ENCODE assay signal across 8 cellular contexts in the genomic region with DNA sequence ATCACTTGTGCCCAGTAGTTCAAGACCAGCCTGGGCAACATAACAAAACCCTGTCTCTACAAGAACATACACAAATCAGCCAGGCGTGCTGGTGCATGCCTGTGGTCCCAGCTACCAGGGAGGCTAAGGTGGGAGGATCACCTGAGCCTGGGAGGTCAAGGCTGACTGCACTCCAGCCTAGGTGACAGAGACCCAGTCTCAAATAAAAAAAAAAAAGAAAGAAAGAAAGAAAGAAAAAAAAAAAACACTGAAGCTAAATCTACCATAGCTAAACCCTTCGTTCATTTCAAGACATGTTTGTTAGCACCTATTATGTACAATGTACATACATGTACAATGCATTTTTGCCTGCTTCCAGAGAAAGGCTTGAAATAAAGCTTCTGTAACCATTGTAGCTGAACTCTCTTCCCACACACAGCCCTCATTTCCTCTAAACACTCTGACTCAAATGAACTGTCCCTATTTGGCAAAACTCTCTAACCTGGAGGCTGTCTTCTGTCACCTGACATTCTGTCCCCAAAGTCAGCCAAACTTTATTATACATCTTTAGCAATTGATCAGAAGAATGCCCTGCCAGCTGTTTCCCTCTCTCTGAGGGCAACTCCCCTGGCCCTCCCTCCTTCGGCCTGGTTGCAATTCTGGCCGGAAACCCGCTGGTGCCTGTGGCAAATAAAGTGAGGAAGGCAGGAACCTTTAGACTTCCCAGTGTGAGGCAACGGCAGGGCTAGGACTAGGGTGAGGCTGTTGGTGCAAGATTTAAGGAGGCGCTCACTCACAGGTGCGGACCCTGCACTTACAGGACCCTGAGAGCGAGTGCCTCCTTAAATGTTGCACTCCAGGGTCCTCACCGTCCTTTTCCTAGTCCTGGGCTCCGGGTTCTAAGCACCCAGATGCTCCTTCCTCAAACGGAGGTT. TPM values are rescaled to one million over a fixed set of nuclear protein-coding genes. Genes with fewer than 3 reads are reported as not detected.
DNase-seq lines count a peak whose midpoint lies in the region; FAIRE-seq and TF ChIP-seq lines count a peak whose summit lies in the region.

No MANE protein-coding gene starts in this region.

- H3F3A ChIP-seq in PC-9 (ENCODE audit: insufficient read depth, low read depth): peaks cover 61% of the 10 kb centered on the region; the same call in 1 of the 2 replicates

- H3K4me3 ChIP-seq in A673 (ENCODE audit: low read depth, low read length, poor library complexity, severe bottlenecking): peak overlapping the region; percentile 91
- H3K4me3 ChIP-seq in PC-9: peak overlapping the region; percentile 97
- H3K4me3 ChIP-seq in skeletal muscle cell (ENCODE audit: low read depth, low read length): peak overlapping the region; percentile 69

- peak; percentile 84 for FAIRE-seq in GM19239 (lab: Jason Lieb, UNC)

- DNase-seq in A673 (ENCODE audit: low spot score): peak; percentile 31
- DNase-seq in GM19239 (ENCODE audit: insufficient read length, low spot score): no peak
- peak; percentile 72 to 80 for DNase-seq in PC-9
- DNase-seq in iPS-NIHi11 (ENCODE audit: low spot score): peak; percentile 47
- no peak for DNase-seq in skeletal muscle cell (ENCODE audit: low read depth)
- DNase-seq in NCI-H446 (lab: John Stamatoyannopoulos, UW): no peak
- no peak for DNase-seq in NCI-H146 treated with DMSO at 0.1 percent for 48 hours (lab: John Stamatoyannopoulos, UW; ENCODE audit: unreplicated experiment)

- POLR2A ChIA-PET in A673 (lab: Charles Lee; ENCODE audit: low non-redundant PET): no interaction called here
- POLR2A ChIA-PET in PC-9 (lab: Charles Lee; ENCODE audit: unreplicated experiment): interaction anchor here (0.5 to 0.7 kb wide), 5 partner anchors 10 to 1278 kb away, joined by 3 to 4 read pairs (median 4); no protein-coding TSS in a partner anchor

- no peaks in the 10 kb centered on the region for H3K9me3 Mint-ChIP-seq in brain

- H4K20me1 ChIP-seq in PC-9 (ENCODE audit: insufficient read depth): no peaks in the 10 kb centered on the region

- H3K27me3 ChIP-seq in A673 (replicated peaks; ENCODE audit: insufficient read depth, low read depth, low read length, poor library complexity) (no peaks in the 10 kb centered on the region), PC-9 (ENCODE audit: insufficient read depth, low read depth) (no peaks in the 10 kb centered on the region)

- H3K4me3 Mint-ChIP-seq in brain: peak overlapping the region; percentile 87 to 96 (median 89)

- H3K27ac Mint-ChIP-seq in brain: peak overlapping the region; percentile 7 to 81 (median 60)

- H3K9me2 ChIP-seq in PC-9 (ENCODE audit: insufficient read depth): no peaks in the 10 kb centered on the region

- H3K27ac ChIP-seq in A673 (ENCODE audit: low read depth, low read length, poor library complexity, severe bottlenecking) (no peak overlapping the region), PC-9 (peak overlapping the region; percentile 46)

- H3K36me3 Mint-ChIP-seq in brain: no peaks in the 10 kb centered on the region

- H3K79me2 ChIP-seq in PC-9 (ENCODE audit: low read depth): peaks cover 51% of the 10 kb centered on the region

- H2AFZ ChIP-seq in PC-9: peak overlapping the region; percentile 93; the same call in 1 of the 2 replicates

- H3K36me3 ChIP-seq in A673 (ENCODE audit: insufficient read depth, low read length, poor library complexity, severe bottlenecking) (no peaks in the 10 kb centered on the region), PC-9 (ENCODE audit: low read depth) (0 out of 2 replicates have a peak, but pooled peaks cover 7% of the 10 kb centered on the region)

- peaks cover 22% of the 10 kb centered on the region for H3K4me1 Mint-ChIP-seq in brain

- H3K27me3 Mint-ChIP-seq in brain: peaks cover 8% of the 10 kb centered on the region

- intact Hi-C loops in A673 (cut with micrococcal nuclease; ENCODE audit: unreplicated experiment) (no loop called here), PC-9 (cut with micrococcal nuclease; ENCODE audit: unreplicated experiment) (loop anchor here (5.0 kb wide), 1 partner anchor 52 kb away; a partner anchor contains a TSS)

- H3K4me2 ChIP-seq in PC-9: peak overlapping the region; percentile 87

- H3K9me3 ChIP-seq in A673 (ENCODE audit: low read depth, low read length, poor library complexity, severe bottlenecking): no peaks in the 10 kb centered on the region
- no peaks in the 10 kb centered on the region for H3K9me3 ChIP-seq in PC-9 (ENCODE audit: insufficient read depth, low read depth)

- H3K4me1 ChIP-seq in A673 (ENCODE audit: insufficient read depth, low read length, poor library complexity, severe bottlenecking): peaks cover 7% of the 10 kb centered on the region
- peaks cover 50% of the 10 kb centered on the region for H3K4me1 ChIP-seq in PC-9 (replicated peaks; ENCODE audit: insufficient read depth)

- BruUV-seq in A673 (replicated peaks; lab: Mats Ljungman, UMichigan) (TSS peak; percentile 20), PC-9 (replicated peaks; lab: Mats Ljungman, UMichigan) (no TSS peak)

- CTCF ChIA-PET in A673 (lab: Charles Lee) (no interaction called here), PC-9 (lab: Charles Lee) (interaction anchor here (0.6 to 0.7 kb wide), 3 partner anchors 50 to 865 kb away, joined by 3 to 4 read pairs (median 3); a partner anchor contains a TSS)

- TF ChIP-seq CTCF in A673 (conservative IDR thresholded peaks at IDR 0.05; ENCODE audit: low read depth, low read length) (no peak), PC-9 (conservative IDR thresholded peaks at IDR 0.05) (no peak), brain (conservative IDR thresholded peaks at IDR 0.05) (no peak)

RNA-seq across cellular contexts. Expression of a gene that starts 1.8 kb away (rescaled TPM):
- 8.8 and 15.3 TPM in 2 replicates for total RNA-seq in A673 (2021)
- total RNA-seq in PC-9 (2021): 83.4 and 89.3 TPM in 2 replicates
- 30.1 TPM for polyA plus RNA-seq in brain (ENCODE audit: insufficient read depth, low read depth, low replicate concordance)

RNA-seq across cellular contexts. Expression of a gene that starts 7.8 kb away (rescaled TPM):
- total RNA-seq in A673 (2021): 2.8 and 3.1 TPM in 2 replicates
- total RNA-seq in PC-9 (2021): 5.2 and 6.5 TPM in 2 replicates
- 4.1 TPM for polyA plus RNA-seq in brain (ENCODE audit: insufficient read depth, low read depth, low replicate concordance)

RNA-seq across cellular contexts. Expression of a gene that starts 20.6 kb away (rescaled TPM):
- total RNA-seq in A673 (2021) (9.0 and 11.2 TPM in 2 replicates), PC-9 (2021) (36.7 and 50.7 TPM in 2 replicates)
- polyA plus RNA-seq in brain (ENCODE audit: insufficient read depth, low read depth, low replicate concordance): 10.0 TPM

RNA-seq across cellular contexts. Expression of a gene that starts 50.1 kb away (rescaled TPM):
- total RNA-seq in A673 (2021) (69.4 and 86.0 TPM in 2 replicates), PC-9 (2021) (37.2 and 45.1 TPM in 2 replicates)
- polyA plus RNA-seq in brain (ENCODE audit: insufficient read depth, low read depth, low replicate concordance): 73.4 TPM

RNA-seq across cellular contexts. Expression of a gene that starts 50.4 kb away (rescaled TPM):
- total RNA-seq in A673 (2021) (14.3 and 15.6 TPM in 2 replicates), PC-9 (2021) (0.53 and 2.0 TPM in 2 replicates)
- 22.6 TPM for polyA plus RNA-seq in brain (ENCODE audit: insufficient read depth, low read depth, low replicate concordance)

Comparison
In these comparisons a context has a peak if more than half of its experiments do, and no peak if none do; other contexts are left out.
1. DNase-seq: peak in A673 (single experiment), PC-9 (2 of 2) and iPS-NIHi11 (single experiment); none in GM19239 (single experiment), skeletal muscle cell (single experiment), NCI-H446 (0 of 2) and NCI-H146 treated with DMSO at 0.1 percent for 48 hours (single experiment).
2. Peak in every context shown above with its lines, with median percentiles within 50 percentile points of each other: H3K4me3 ChIP-seq.